ENCODE assay signal across 14 cellular contexts in the genomic region with DNA sequence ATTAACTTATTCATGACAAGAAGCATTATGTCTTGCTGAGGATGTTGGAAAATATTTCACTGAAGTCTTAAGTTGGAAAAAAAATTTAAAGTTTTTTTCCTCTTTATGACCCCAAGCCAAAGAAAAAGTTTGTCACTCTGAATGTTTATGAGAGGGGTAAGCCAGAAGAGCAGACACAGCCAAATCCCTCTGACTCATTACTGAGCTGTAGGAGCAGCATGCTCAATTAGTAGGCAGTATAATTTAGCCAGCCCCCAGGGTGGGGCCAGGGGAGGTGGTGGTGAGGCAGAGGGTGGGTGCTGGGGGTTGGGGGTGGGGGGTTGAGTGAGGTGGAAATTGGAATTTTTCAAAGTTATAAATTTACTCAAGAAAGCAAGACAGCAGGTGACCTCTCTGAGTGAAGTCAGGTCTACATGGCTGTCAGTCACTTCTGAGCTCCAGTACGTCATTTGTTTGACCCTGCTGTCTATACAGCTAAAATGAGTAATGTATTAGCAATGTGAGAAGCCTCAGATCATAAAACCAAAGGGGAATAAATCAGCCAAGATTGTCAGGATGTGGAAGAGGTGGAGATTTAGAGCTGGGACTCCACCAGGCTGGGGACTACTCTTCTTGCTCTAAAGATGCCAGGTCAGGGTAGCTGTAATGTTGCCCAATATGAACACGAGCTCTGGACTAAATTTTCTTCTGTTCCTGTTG.
A peak's percentile ranks its signal among the peaks of the same experiment; 100 is the strongest.
DNase-seq lines count a peak whose midpoint lies in the region; ATAC-seq lines count a peak whose summit lies in the region.
"Had no signal": no experiment of that assay in that cellular context is flagged by ENCODE, and none has a peak within 500 bp of the region (broad histone marks: within the 10 kb centered on the region; RNA-seq: fewer than 3 reads in every experiment).

No MANE protein-coding gene starts in this region.

- ATAC-seq in GM18511 (IDR thresholded peaks at IDR 0.05; ENCODE audit: unreplicated experiment) (no peak), HG02759 (IDR thresholded peaks at IDR 0.05; ENCODE audit: unreplicated experiment) (no peak)
- ATAC-seq: naive thymus-derived CD4-positive, alpha-beta T cell had no signal

- DNase-seq in GM04503 (ENCODE audit: low read depth) (peak; percentile 39), NCI-H69 (lab: John Stamatoyannopoulos, UW) (peak; percentile 8), epithelial cell of prostate (ENCODE audit: low read depth, low spot score) (no peak), renal cortical epithelial cell (ENCODE audit: low read depth) (peak; percentile 90), DMS53 treated with DMSO at 0.1 percent for 48 hours (lab: John Stamatoyannopoulos, UW; ENCODE audit: unreplicated experiment) (no peak)
- no peak for DNase-seq in activated naive CD4-positive, alpha-beta T cell treated with Interleukin-2 at 50 U/mL for 16 hours
- DNase-seq: activated naive CD8-positive, alpha-beta T cell treated with anti-CD3 and anti-CD28 coated beads, Interleukin-2, amount 10 ng/mL, durations not matched to agents 7 days and 5 days; naive thymus-derived CD4-positive, alpha-beta T cell; NCI-H1417 treated with DMSO at 0.1 percent for 48 hours; SJCRH30 had no signal

- H3K27ac ChIP-seq in epithelial cell of prostate, result peak overlapping the region; percentile 25
- H3K27ac ChIP-seq: SJCRH30, skin epidermis, VCaP had no signal

Comparison
In these comparisons a context has a peak if more than half of its experiments do, and no peak if none do; other contexts are left out.
1. DNase-seq: peak in GM04503 (single experiment), NCI-H69 (single experiment) and renal cortical epithelial cell (single experiment); none in epithelial cell of prostate (single experiment), DMS53 treated with DMSO at 0.1 percent for 48 hours (single experiment) and activated naive CD4-positive, alpha-beta T cell treated with Interleukin-2 at 50 U/mL for 16 hours (single experiment).